8 cellular contexts compared by ENCODE assay signal in genomic region chr22:41697126-41697775, GRCh38. TPM values are rescaled to one million over a fixed set of nuclear protein-coding genes. Genes with fewer than 3 reads are reported as not detected.
DNase-seq lines count a peak whose midpoint lies in the region; ATAC-seq, FAIRE-seq and TF ChIP-seq lines count a peak whose summit lies in the region.

No MANE protein-coding gene starts in this region.

- H3K27ac Mint-ChIP-seq in H9 (peak overlapping the region; percentile 28 to 97 (median 82); a peak in 4 of 7 replicates), activated B cell treated with CpG ODN at 0.5 μM for 24 hours (peak overlapping the region; percentile 72)

- no peak overlapping the region for H2BK5ac ChIP-seq in H9 (ENCODE audit: insufficient read length, low read length)

- POLR2A ChIA-PET in activated B cell treated with CpG ODN at 0.5 μM for 24 hours (lab: Charles Lee), result interaction anchor here (0.9 to 3.7 kb wide), 18 partner anchors 8 to 261 kb away, joined by 3 to 42 read pairs (median 7); partner anchors contain the start of genes CCDC134, CENPM, SNU13 and SREBF2

- H3K4me3 ChIP-seq in bronchial epithelial cell (ENCODE audit: low read depth, low read length), result no peak overlapping the region
- H3K4me3 ChIP-seq in kidney (ENCODE audit: low read length in 2 of 2), result no peak overlapping the region

- no peak overlapping the region; the same call in 1 of the 2 replicates for H3K14ac ChIP-seq in H9 (ENCODE audit: insufficient read depth, low read length)

- H4K20me1 ChIP-seq in H9 (ENCODE audit: control insufficient read depth, insufficient read depth, insufficient read length), result no peaks in the 10 kb centered on the region

- CTCF ChIA-PET in activated B cell treated with CpG ODN at 0.5 μM for 24 hours (lab: Charles Lee), result interaction anchor here (0.6 to 4.3 kb wide), 51 partner anchors 9 to 747 kb away, joined by 3 to 81 read pairs (median 5); partner anchors contain the start of genes CCDC134, CENPM, NDUFA6 and SNU13

- H3K9ac ChIP-seq in H9 (ENCODE audit: extremely low read depth, insufficient read length, low read length), result no peak overlapping the region
- H3K9ac ChIP-seq in kidney (ENCODE audit: low read length in 2 of 2), result peak overlapping the region in 1 of 2 donors; percentile 41

- H2BK20ac ChIP-seq in H9 (ENCODE audit: low read depth, low read length, poor library complexity, severe bottlenecking), result no peak overlapping the region

- no peak for FAIRE-seq in bronchial epithelial cell (lab: Jason Lieb, UNC)
- FAIRE-seq in kidney (lab: Jason Lieb, UNC), result no peak

- H3K36me3 Mint-ChIP-seq in H9 (ENCODE audit: insufficient read depth in 1 of 3, low read depth in 3 of 3) (0 out of 7 replicates have a peak, but pooled peaks cover 0 to 1% (median 0%) of the 10 kb centered on the region in 3 experiments), activated B cell treated with CpG ODN at 0.5 μM for 24 hours (ENCODE audit: low read depth) (no peaks in the 10 kb centered on the region)

- no peak overlapping the region for H3K4ac ChIP-seq in H9 (ENCODE audit: low read depth, low read length)

- no peak overlapping the region for H2AFZ ChIP-seq in H9 (ENCODE audit: low read length)

- DNase-seq in Ammon's horn (ENCODE audit: low spot score) (peak; percentile 90), H9 (peak; percentile 96), NCI-H226 (peak; percentile 56), activated B cell treated with CpG ODN at 0.5 μM for 24 hours (peak; percentile 91), bronchial epithelial cell (ENCODE audit: low read depth) (peak; percentile 68), kidney (peak; percentile 95)
- DNase-seq in stimulated activated CD4-positive, alpha-beta T cell treated with anti-CD3 and anti-CD28 coated beads, Interleukin-12 subunit alpha, Interleukin-12 subunit beta, amount 100 ng/mL, for 4 hours, result peak; percentile 98

- no peak overlapping the region for H4K91ac ChIP-seq in H9 (ENCODE audit: insufficient read length, low read depth, low read length)

- no peaks in the 10 kb centered on the region for H3K36me3 ChIP-seq in bronchial epithelial cell (ENCODE audit: control insufficient read depth, insufficient read depth, low read length)
- peaks cover 0 to 4% of the 10 kb centered on the region in 2 donors for H3K36me3 ChIP-seq in kidney (ENCODE audit: control insufficient read depth in 1 of 2, insufficient read depth in 2 of 2, low read length in 2 of 2)

- no peak overlapping the region for H2BK12ac ChIP-seq in H9 (ENCODE audit: insufficient read length, low read depth, low read length)

- no peaks in the 10 kb centered on the region for H3K79me2 ChIP-seq in H9 (ENCODE audit: insufficient read depth, low read length)

- peaks cover 2% of the 10 kb centered on the region for H3K27me3 Mint-ChIP-seq in H9 (ENCODE audit: low read depth)
- no peaks in the 10 kb centered on the region for H3K27me3 Mint-ChIP-seq in activated B cell treated with CpG ODN at 0.5 μM for 24 hours

- no peaks in the 10 kb centered on the region for H3K79me1 ChIP-seq in H9 (ENCODE audit: insufficient read depth, low read depth, low read length, poor library complexity, severe bottlenecking)

- no peak overlapping the region for H2BK120ac ChIP-seq in H9 (ENCODE audit: low read depth, low read length, poor library complexity, severe bottlenecking)

- H3K27me3 ChIP-seq in H9 (ENCODE audit: insufficient read depth, low read length), result no peaks in the 10 kb centered on the region
- H3K27me3 ChIP-seq in bronchial epithelial cell (ENCODE audit: control insufficient read depth, insufficient read depth, low read length), result no peaks in the 10 kb centered on the region

- H3K4me3 Mint-ChIP-seq in H9, result peak overlapping the region; percentile 42 to 62
- peak overlapping the region; percentile 63 for H3K4me3 Mint-ChIP-seq in activated B cell treated with CpG ODN at 0.5 μM for 24 hours

- no peak overlapping the region for H4K8ac ChIP-seq in H9 (replicated peaks; ENCODE audit: insufficient read length, low read depth, low read length)

- TF ChIP-seq CTCF in H9 (conservative IDR thresholded peaks at IDR 0.05), result peak; percentile 99
- peak; percentile 51 for TF ChIP-seq CTCF in activated B cell treated with CpG ODN at 0.5 μM for 24 hours (IDR thresholded peaks at IDR 0.05)
- TF ChIP-seq CTCF in bronchial epithelial cell (IDR thresholded peaks at IDR 0.05; ENCODE audit: insufficient read depth, low read length, severe bottlenecking), result peak; percentile 90
- peak; percentile 93 for TF ChIP-seq CTCF in kidney (IDR thresholded peaks at IDR 0.05; ENCODE audit: borderline replicate concordance, extremely low read depth, insufficient read depth)

- no peak overlapping the region for H3K27ac ChIP-seq in H9 (ENCODE audit: insufficient read length, low read depth, low read length)
- H3K27ac ChIP-seq in kidney (ENCODE audit: low read depth in 2 of 2, low read length in 2 of 2), result peak overlapping the region in 1 of 2 donors; percentile 7

- H2AK5ac ChIP-seq in H9 (ENCODE audit: insufficient read length, low read length), result no peak overlapping the region

- WGBS in H9 (ENCODE audit: extremely low coverage, insufficient read length, low lambda C conversion rate), result no CpG with 5 or more reads among the region's 12 CpGs

- intact Hi-C loops in activated B cell treated with CpG ODN at 0.5 μM for 24 hours (cut with micrococcal nuclease) (loop anchor here (1.0 to 5.0 kb wide), 10 partner anchors 66 to 740 kb away; partner anchors contain the start of genes CCDC134 and SREBF2), kidney (cut with DNase I) (no loop called here)

- H3K56ac ChIP-seq in H9 (ENCODE audit: insufficient read length, low read depth, low read length), result no peak overlapping the region

- H3K4me1 Mint-ChIP-seq in H9 (peaks cover 11 to 12% of the 10 kb centered on the region in 2 experiments), activated B cell treated with CpG ODN at 0.5 μM for 24 hours (peaks cover 12% of the 10 kb centered on the region)

- H2BK15ac ChIP-seq in H9 (ENCODE audit: low read depth, low read length), result no peak overlapping the region

- no peak overlapping the region for H3K23ac ChIP-seq in H9 (ENCODE audit: insufficient read length, low read depth, low read length)

- no peak overlapping the region for H3K4me2 ChIP-seq in H9 (ENCODE audit: insufficient read depth, insufficient read length, low read length)

- H3T11ph ChIP-seq in H9 (ENCODE audit: low read length), result no peak overlapping the region

- H3K4me1 ChIP-seq in H9 (ENCODE audit: insufficient read depth, low read length) (no peaks in the 10 kb centered on the region), kidney (ENCODE audit: control insufficient read depth in 1 of 2, insufficient read depth in 1 of 2, low read depth in 1 of 2, low read length in 2 of 2) (peaks cover 0 to 13% of the 10 kb centered on the region in 2 donors)

- H3K23me2 ChIP-seq in H9 (ENCODE audit: insufficient read length, low read depth, low read length, poor library complexity, severe bottlenecking), result no peaks in the 10 kb centered on the region

- H3K9me3 Mint-ChIP-seq in H9 (no peaks in the 10 kb centered on the region), activated B cell treated with CpG ODN at 0.5 μM for 24 hours (no peaks in the 10 kb centered on the region)

- no peak overlapping the region for H3K18ac ChIP-seq in H9 (ENCODE audit: insufficient read length, low read depth, low read length)

- no peak overlapping the region for H4K5ac ChIP-seq in H9 (ENCODE audit: insufficient read length, low read depth, low read length)

- H3K9me3 ChIP-seq in H9 (ENCODE audit: control insufficient read depth, low read depth, low read length), result no peaks in the 10 kb centered on the region
- no peaks in the 10 kb centered on the region for H3K9me3 ChIP-seq in kidney (ENCODE audit: control insufficient read depth in 1 of 2, low read length in 2 of 2)

- peak; percentile 83 for ATAC-seq in activated B cell treated with CpG ODN at 0.5 μM for 24 hours (ENCODE audit: low read depth)
- no peak for ATAC-seq in HG03457 (IDR thresholded peaks at IDR 0.05; ENCODE audit: unreplicated experiment)

RNA-seq across cellular contexts. Expression of gene MEI1, which starts 2.1 kb away (rescaled TPM):
- 0.20 TPM in 1 of 2 replicates, not detected in the other for total RNA-seq in H9 (2021)
- total RNA-seq in activated B cell treated with CpG ODN at 0.5 μM for 24 hours, result 28.9 and 31.3 TPM in 2 replicates
- 0.13 TPM in 1 of 2 replicates, not detected in the other for total RNA-seq in bronchial epithelial cell
- 14.6 TPM for total RNA-seq in kidney
- polyA plus RNA-seq in kidney (ENCODE audit: insufficient read depth, low read depth, low replicate concordance), result 2.4 TPM

RNA-seq across cellular contexts. Expression of gene SNU13, which starts 8.6 kb away (rescaled TPM):
- 203 and 204 TPM in 2 replicates for total RNA-seq in H9 (2021)
- 157 and 165 TPM in 2 replicates for total RNA-seq in activated B cell treated with CpG ODN at 0.5 μM for 24 hours
- 81.5 and 95.6 TPM in 2 replicates for total RNA-seq in bronchial epithelial cell
- total RNA-seq in kidney, result 132 TPM
- polyA plus RNA-seq in kidney (ENCODE audit: insufficient read depth, low read depth, low replicate concordance), result 217 TPM

Comparison
In these comparisons a context has a peak if more than half of its experiments do, and no peak if none do; other contexts are left out.
1. RNA of gene MEI1, which starts 2.1 kb away (total RNA-seq): 28.9 to 31.3 TPM in activated B cell treated with CpG ODN at 0.5 μM for 24 hours and 14.6 TPM in kidney (single experiment); 0.20 TPM in H9 and 0.13 TPM in bronchial epithelial cell; every median in the first group is over 10 times any median in the second.
2. Peak in every context shown above with its lines, with median percentiles within 50 percentile points of each other: DNase-seq and CTCF ChIP-seq.